Comparison of ENCODE assay signal across 12 cellular contexts in genomic region chr16:84836967-84837366, GRCh38. TPM values are rescaled to one million over a fixed set of nuclear protein-coding genes. Genes with fewer than 3 reads are reported as not detected.
DNase-seq lines count a peak whose midpoint lies in the region; ATAC-seq and TF ChIP-seq lines count a peak whose summit lies in the region.
"Had no signal": no experiment of that assay in that cellular context is flagged by ENCODE, and none has a peak within 500 bp of the region (broad histone marks: within the 10 kb centered on the region; RNA-seq: fewer than 3 reads in every experiment).

No MANE protein-coding gene starts in this region.

- H3K4me1 ChIP-seq in Peyer's patch = peaks cover 0 to 26% (median 0%) of the 10 kb centered on the region in 4 donors
- no peaks in the 10 kb centered on the region for H3K4me1 ChIP-seq in colonic mucosa
- H3K4me1 ChIP-seq in neuronal stem cell (ENCODE audit: control insufficient read depth in 2 of 2, insufficient read depth in 1 of 2, low read depth in 1 of 2, low read length in 2 of 2) = peaks cover 0 to 12% of the 10 kb centered on the region in 2 donors
- H3K4me1 ChIP-seq in testis = peaks cover 57% of the 10 kb centered on the region

- no peak overlapping the region for H2BK15ac ChIP-seq in neuronal stem cell (ENCODE audit: low read length)

- no peak overlapping the region for H2AK5ac ChIP-seq in neuronal stem cell (ENCODE audit: low read depth, low read length)

- H3K36me3 ChIP-seq in Peyer's patch = peaks cover 0 to 15% (median 0%) of the 10 kb centered on the region in 3 donors
- H3K36me3 ChIP-seq in colonic mucosa = no peaks in the 10 kb centered on the region
- H3K36me3 ChIP-seq in neuronal stem cell (replicated peaks in 1 of 2; ENCODE audit: control insufficient read depth in 2 of 2, insufficient read depth in 2 of 2, low read length in 2 of 2) = no peaks in the 10 kb centered on the region
- no peaks in the 10 kb centered on the region for H3K36me3 ChIP-seq in testis (ENCODE audit: low read depth, missing control alignments)

- no peaks in the 10 kb centered on the region for H3K9me3 ChIP-seq in Peyer's patch
- H3K9me3 ChIP-seq in colonic mucosa = no peaks in the 10 kb centered on the region
- H3K9me3 ChIP-seq in neuronal stem cell (replicated peaks in 1 of 2; ENCODE audit: control insufficient read depth in 2 of 2, insufficient read depth in 1 of 2, low read depth in 1 of 2, low read length in 2 of 2) = no peaks in the 10 kb centered on the region
- H3K9me3 ChIP-seq in testis = no peaks in the 10 kb centered on the region

- H3K27me3 ChIP-seq in Peyer's patch (no peaks in the 10 kb centered on the region), colonic mucosa (no peaks in the 10 kb centered on the region), neuronal stem cell (ENCODE audit: control insufficient read depth in 3 of 3, insufficient read depth in 3 of 3, low read depth in 1 of 3, low read length in 3 of 3) (peaks cover 0 to 79% (median 12%) of the 10 kb centered on the region in 3 experiments), testis (no peaks in the 10 kb centered on the region)

- H3K4me3 ChIP-seq in Peyer's patch (no peak overlapping the region), colonic mucosa (no peak overlapping the region), neuronal stem cell (ENCODE audit: low read length in 2 of 2) (no peak overlapping the region), testis (no peak overlapping the region)

- ATAC-seq in GM21825 (IDR thresholded peaks at IDR 0.05; ENCODE audit: unreplicated experiment) = no peak
- ATAC-seq: activated naive CD8-positive, alpha-beta T cell treated with anti-CD3 and anti-CD28 coated beads, Interleukin-2, amount 50 U/mL, for 24 hours had no signal

- no peak for TF ChIP-seq POLR2A in Peyer's patch (IDR thresholded peaks at IDR 0.05)
- TF ChIP-seq POLR2A in testis (IDR thresholded peaks at IDR 0.05) = no peak

- no peak overlapping the region for H4K8ac ChIP-seq in neuronal stem cell (ENCODE audit: low read depth, low read length)

- intact Hi-C loops in colonic mucosa (cut with DNase I) = no loop called here
- intact Hi-C loops in testis (cut with DNase I; ENCODE audit: low total_unique reads) = no loop called here
- intact Hi-C loops in posterior vena cava (cut with DNase I) = no loop called here

- H3K4ac ChIP-seq in neuronal stem cell (ENCODE audit: low read length) = no peak overlapping the region

- DNase-seq in Peyer's patch = no peak
- no peak for DNase-seq in colonic mucosa
- DNase-seq in neuronal stem cell (ENCODE audit: low spot score) = no peak
- DNase-seq in testis = no peak
- DNase-seq in NCI-H1092 treated with DMSO at 0.1 percent for 48 hours (lab: John Stamatoyannopoulos, UW) = no peak
- DNase-seq in posterior vena cava (ENCODE audit: low spot score) = no peak
- no peak for DNase-seq in AG08395 (ENCODE audit: low spot score)
- DNase-seq: activated CD4-positive, alpha-beta memory T cell treated with anti-CD3 and anti-CD28 coated beads for 36 hours; activated naive CD8-positive, alpha-beta T cell treated with anti-CD3 and anti-CD28 coated beads, Interleukin-2, amount 50 U/mL, for 24 hours; NCI-H1417; occipital lobe had no signal

- H3K27ac ChIP-seq in Peyer's patch (peak overlapping the region; percentile 40 to 92 (median 68)), colonic mucosa (peak overlapping the region; percentile 36), neuronal stem cell (replicated peaks; ENCODE audit: low read length) (no peak overlapping the region), testis (peak overlapping the region; percentile 74 to 92)

- H3K18ac ChIP-seq in neuronal stem cell (ENCODE audit: low read length) = peak overlapping the region; percentile 63

- no peaks in the 10 kb centered on the region for H3K79me1 ChIP-seq in neuronal stem cell (ENCODE audit: low read depth, low read length)

- H2BK120ac ChIP-seq in neuronal stem cell (ENCODE audit: low read depth, low read length) = no peak overlapping the region

- no peak overlapping the region for H3K23ac ChIP-seq in neuronal stem cell (ENCODE audit: low read depth, low read length, poor library complexity)

- H4K91ac ChIP-seq in neuronal stem cell (ENCODE audit: low read depth, low read length, poor library complexity) = no peak overlapping the region

- WGBS in neuronal stem cell (ENCODE audit: extremely low coverage in 2 of 2, insufficient read length in 2 of 2, insufficient replicate concordance in 1 of 2), 2 donors = no CpG with 5 or more reads among the region's 12 CpGs
- WGBS in testis, 2 donors = 78 to 81% methylated on average over 11 to 12 of the region's 12 CpGs

- peak overlapping the region; percentile 6 for H2BK5ac ChIP-seq in neuronal stem cell (ENCODE audit: low read length)

- H3K14ac ChIP-seq in neuronal stem cell (ENCODE audit: low read length) = no peak overlapping the region

- H2BK12ac ChIP-seq in neuronal stem cell (ENCODE audit: low read length) = no peak overlapping the region

- H2AFZ ChIP-seq in neuronal stem cell (ENCODE audit: low read length) = no peak overlapping the region

- no peak overlapping the region for H3K4me2 ChIP-seq in neuronal stem cell (ENCODE audit: insufficient read depth, low read length, poor library complexity, severe bottlenecking)

- no peak for TF ChIP-seq CTCF in Peyer's patch (IDR thresholded peaks at IDR 0.05)
- TF ChIP-seq CTCF in colonic mucosa (IDR thresholded peaks at IDR 0.05) = no peak
- TF ChIP-seq CTCF in testis (IDR thresholded peaks at IDR 0.05) = no peak

- H3K9ac ChIP-seq in colonic mucosa (ENCODE audit: low read depth in 2 of 2, low read length in 2 of 2) = peak overlapping the region; percentile 12 to 19
- H3K9ac ChIP-seq in neuronal stem cell (ENCODE audit: low read depth, low read length, poor library complexity) = no peak overlapping the region

RNA-seq across cellular contexts. Expression of gene CRISPLD2, which starts 17.2 kb away (rescaled TPM):
- total RNA-seq in Peyer's patch (100 to 1,000 TPM in 2 of 4 donors, 10 to 100 TPM in 2; 19.6 to 319 (median 84.3) TPM), colonic mucosa (10 to 100 TPM; 10.4 to 37.9 TPM), testis (10 to 100 TPM; 47.7 to 59.6 TPM), posterior vena cava (100 to 1,000 TPM; 259 to 311 TPM)
- 0.14 TPM for polyA plus RNA-seq in neuronal stem cell (2013, experiment 1 of 2)
- 0.12 TPM for polyA plus RNA-seq in neuronal stem cell (2013, experiment 2 of 2)
- 48.8 TPM for polyA plus RNA-seq in testis (ENCODE audit: insufficient read depth, low read depth, low replicate concordance)
